9 cellular contexts compared by ENCODE assay signal in genomic region chr1:212669102-212669501, GRCh38. TPM values are rescaled to one million over a fixed set of nuclear protein-coding genes. Genes with fewer than 3 reads are reported as not detected.
DNase-seq lines count a peak whose midpoint lies in the region; ATAC-seq and TF ChIP-seq lines count a peak whose summit lies in the region.
"Had no signal": no experiment of that assay in that cellular context is flagged by ENCODE, and none has a peak within 500 bp of the region (broad histone marks: within the 10 kb centered on the region; RNA-seq: fewer than 3 reads in every experiment).

No MANE protein-coding gene starts in this region.

- 93% methylated on average over 2 of the region's 2 CpGs for WGBS in suprapubic skin

- H3K4me1 ChIP-seq in suprapubic skin = peaks cover 46% of the 10 kb centered on the region

- TF ChIP-seq POLR2A in suprapubic skin (IDR thresholded peaks at IDR 0.05) = no peak

- no peaks in the 10 kb centered on the region for H3K36me3 ChIP-seq in suprapubic skin

- TF ChIP-seq EP300 in suprapubic skin (IDR thresholded peaks at IDR 0.05) = no peak

- no peak for TF ChIP-seq CTCF in suprapubic skin (IDR thresholded peaks at IDR 0.05)

- no peak overlapping the region for H3K27ac ChIP-seq in suprapubic skin

- no peak for ATAC-seq in GM21723 (IDR thresholded peaks at IDR 0.05; ENCODE audit: unreplicated experiment)
- ATAC-seq in GM21367 (IDR thresholded peaks at IDR 0.05; ENCODE audit: unreplicated experiment) = no peak

- no peak overlapping the region for H3K4me3 ChIP-seq in suprapubic skin

- no peaks in the 10 kb centered on the region for H3K9me3 ChIP-seq in suprapubic skin

- CTCF ChIA-PET in HEK293T (lab: Yijun Ruan, JAX) = interaction anchor here (1.0 to 1.8 kb wide), 4 partner anchors 8 to 212 kb away, joined by 3 to 6 read pairs (median 4); no protein-coding TSS in a partner anchor

- DNase-seq in CD1c-positive myeloid dendritic cell (ENCODE audit: extremely low spot score) (peak; percentile 91), HEK293T (ENCODE audit: extremely low spot score) (peak; percentile 62), SKM-1 treated with dmso at 0.1 percent for 144 hours (lab: John Stamatoyannopoulos, UW; ENCODE audit: unreplicated experiment) (peak; percentile 90), kidney glomerular epithelial cell (lab: John Stamatoyannopoulos, UW) (peak; percentile 4), suprapubic skin (ENCODE audit: low spot score in 2 of 2) (no peak), NCI-H2081 treated with DMSO at 0.1 percent for 48 hours (lab: John Stamatoyannopoulos, UW) (no peak)
- DNase-seq: effector CD4-positive, alpha-beta T cell had no signal

- H3K27me3 ChIP-seq in suprapubic skin = no peaks in the 10 kb centered on the region

- POLR2A ChIA-PET in HEK293T (lab: Yijun Ruan, JAX) = interaction anchor here (2.4 kb wide), 1 partner anchor 61 kb away, joined by 7 read pairs; the partner anchor contains the start of gene ATF3

TF ChIP-seq in HEK293T, 16 proteins besides CTCF, POLR2A, EP300 and RAD21:
- no peak for TF ChIP-seq FOXA1 (IDR thresholded peaks at IDR 0.05)
- no peak for TF ChIP-seq LEF1 (IDR thresholded peaks at IDR 0.05; ENCODE audit: borderline replicate concordance)
- TF ChIP-seq NFRKB (IDR thresholded peaks at IDR 0.05) = no peak
- no peak for TF ChIP-seq SP1 (IDR thresholded peaks at IDR 0.05)
- no peak for TF ChIP-seq SUZ12 (IDR thresholded peaks at IDR 0.05)
- no peak for TF ChIP-seq PKNOX1 (IDR thresholded peaks at IDR 0.05)
- no peak for TF ChIP-seq BHLHE40 (IDR thresholded peaks at IDR 0.05; ENCODE audit: borderline replicate concordance)
- TF ChIP-seq CTBP1 (IDR thresholded peaks at IDR 0.05; ENCODE audit: borderline replicate concordance) = no peak
- no peak for TF ChIP-seq FOXK2 (IDR thresholded peaks at IDR 0.05)
- no peak for TF ChIP-seq HDGF (IDR thresholded peaks at IDR 0.05; ENCODE audit: borderline replicate concordance)
- no peak for TF ChIP-seq FOXM1 (IDR thresholded peaks at IDR 0.05; ENCODE audit: borderline replicate concordance)
- no peak for TF ChIP-seq ELF4 (IDR thresholded peaks at IDR 0.05)

RNA-seq across cellular contexts. Expression of gene BATF3, which starts 30.5 kb away (rescaled TPM):
- total RNA-seq in suprapubic skin = under 1 TPM in 1 of 4 donors, not detected in 3; 0.25 TPM

Comparison
In these comparisons a context has a peak if more than half of its experiments do, and no peak if none do; other contexts are left out.
1. DNase-seq: peak in CD1c-positive myeloid dendritic cell (single experiment), HEK293T (single experiment), SKM-1 treated with dmso at 0.1 percent for 144 hours (single experiment) and kidney glomerular epithelial cell (single experiment); none in suprapubic skin (0 of 2) and NCI-H2081 treated with DMSO at 0.1 percent for 48 hours (single experiment).